1 cellular context compared by ENCODE assay signal in genomic region chr2:41930807-41931566, GRCh38.
TF ChIP-seq lines count a peak whose summit lies in the region.

No MANE protein-coding gene starts in this region.

TF ChIP-seq in GM12878, 131 proteins besides CTCF, POLR2A, EP300 and RAD21 (continued from another document):
- TF ChIP-seq, protein P1, sequence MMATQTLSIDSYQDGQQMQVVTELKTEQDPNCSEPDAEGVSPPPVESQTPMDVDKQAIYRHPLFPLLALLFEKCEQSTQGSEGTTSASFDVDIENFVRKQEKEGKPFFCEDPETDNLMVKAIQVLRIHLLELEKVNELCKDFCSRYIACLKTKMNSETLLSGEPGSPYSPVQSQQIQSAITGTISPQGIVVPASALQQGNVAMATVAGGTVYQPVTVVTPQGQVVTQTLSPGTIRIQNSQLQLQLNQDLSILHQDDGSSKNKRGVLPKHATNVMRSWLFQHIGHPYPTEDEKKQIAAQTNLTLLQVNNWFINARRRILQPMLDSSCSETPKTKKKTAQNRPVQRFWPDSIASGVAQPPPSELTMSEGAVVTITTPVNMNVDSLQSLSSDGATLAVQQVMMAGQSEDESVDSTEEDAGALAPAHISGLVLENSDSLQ (IDR thresholded peaks at IDR 0.05), result peak; percentile 65
- TF ChIP-seq, protein P2, sequence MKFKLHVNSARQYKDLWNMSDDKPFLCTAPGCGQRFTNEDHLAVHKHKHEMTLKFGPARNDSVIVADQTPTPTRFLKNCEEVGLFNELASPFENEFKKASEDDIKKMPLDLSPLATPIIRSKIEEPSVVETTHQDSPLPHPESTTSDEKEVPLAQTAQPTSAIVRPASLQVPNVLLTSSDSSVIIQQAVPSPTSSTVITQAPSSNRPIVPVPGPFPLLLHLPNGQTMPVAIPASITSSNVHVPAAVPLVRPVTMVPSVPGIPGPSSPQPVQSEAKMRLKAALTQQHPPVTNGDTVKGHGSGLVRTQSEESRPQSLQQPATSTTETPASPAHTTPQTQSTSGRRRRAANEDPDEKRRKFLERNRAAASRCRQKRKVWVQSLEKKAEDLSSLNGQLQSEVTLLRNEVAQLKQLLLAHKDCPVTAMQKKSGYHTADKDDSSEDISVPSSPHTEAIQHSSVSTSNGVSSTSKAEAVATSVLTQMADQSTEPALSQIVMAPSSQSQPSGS (IDR thresholded peaks at IDR 0.05; ENCODE audit: low read length), result peak; percentile 57; the same call in 1 of the 2 replicates
- TF ChIP-seq TCF12 (IDR thresholded peaks at IDR 0.05; ENCODE audit: low read depth, low read length) (peak; percentile 71; the same call in 1 of the 2 replicates), SIN3A (IDR thresholded peaks at IDR 0.05; ENCODE audit: low read depth, low read length) (no peak), TBL1XR1 (IDR thresholded peaks at IDR 0.05; ENCODE audit: low read depth, low read length) (no peak), CREM (IDR thresholded peaks at IDR 0.05; ENCODE audit: low read depth) (0 out of 2 replicates have a peak, but pooled peaks have one; percentile 13), IKZF2 (IDR thresholded peaks at IDR 0.05) (peak in 1 of 2 experiments; percentile 55; a peak in 3 of 4 replicates), JUNB (IDR thresholded peaks at IDR 0.05) (peak; percentile 68), ZNF384 (IDR thresholded peaks at IDR 0.05; ENCODE audit: borderline replicate concordance, low read depth, low read length) (no peak), CHD4 (IDR thresholded peaks at IDR 0.05) (no peak), MYB (IDR thresholded peaks at IDR 0.05; ENCODE audit: borderline replicate concordance, low read depth, low read length) (no peak), STAT1 (conservative IDR thresholded peaks at IDR 0.05) (no peak), CEBPB (IDR thresholded peaks at IDR 0.05; ENCODE audit: borderline replicate concordance in 1 of 2, low read depth in 2 of 2, low read length in 2 of 2) (no peak), ZBTB11 (CRISPR knock-in tag; IDR thresholded peaks at IDR 0.05) (no peak), TARDBP (IDR thresholded peaks at IDR 0.05; ENCODE audit: borderline replicate concordance) (no peak), FOXM1 (IDR thresholded peaks at IDR 0.05; ENCODE audit: low read depth, low read length) (peak; percentile 55), NR2C1 (IDR thresholded peaks at IDR 0.05) (no peak), SPI1 (IDR thresholded peaks at IDR 0.05; ENCODE audit: borderline replicate concordance, insufficient read depth, low read depth, low read length) (no peak), SREBF1 (IDR thresholded peaks at IDR 0.05; ENCODE audit: low read length) (no peak), CUX1 (IDR thresholded peaks at IDR 0.05; ENCODE audit: insufficient replicate concordance, low read depth, low read length) (no peak), NRF1 (conservative IDR thresholded peaks at IDR 0.05; ENCODE audit: low read depth, low read length) (no peak), RUNX3 (IDR thresholded peaks at IDR 0.05; ENCODE audit: low read length) (peak; percentile 66), IRF4 (IDR thresholded peaks at IDR 0.05; ENCODE audit: low read depth, low read length) (peak; percentile 64; the same call in 1 of the 2 replicates)
- TF ChIP-seq, protein P3, sequence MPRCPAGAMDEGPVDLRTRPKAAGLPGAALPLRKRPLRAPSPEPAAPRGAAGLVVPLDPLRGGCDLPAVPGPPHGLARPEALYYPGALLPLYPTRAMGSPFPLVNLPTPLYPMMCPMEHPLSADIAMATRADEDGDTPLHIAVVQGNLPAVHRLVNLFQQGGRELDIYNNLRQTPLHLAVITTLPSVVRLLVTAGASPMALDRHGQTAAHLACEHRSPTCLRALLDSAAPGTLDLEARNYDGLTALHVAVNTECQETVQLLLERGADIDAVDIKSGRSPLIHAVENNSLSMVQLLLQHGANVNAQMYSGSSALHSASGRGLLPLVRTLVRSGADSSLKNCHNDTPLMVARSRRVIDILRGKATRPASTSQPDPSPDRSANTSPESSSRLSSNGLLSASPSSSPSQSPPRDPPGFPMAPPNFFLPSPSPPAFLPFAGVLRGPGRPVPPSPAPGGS (IDR thresholded peaks at IDR 0.05; ENCODE audit: borderline replicate concordance, insufficient read depth, low read depth, low read length, poor library complexity, severe bottlenecking), result peak; percentile 25
- TF ChIP-seq, protein P4, sequence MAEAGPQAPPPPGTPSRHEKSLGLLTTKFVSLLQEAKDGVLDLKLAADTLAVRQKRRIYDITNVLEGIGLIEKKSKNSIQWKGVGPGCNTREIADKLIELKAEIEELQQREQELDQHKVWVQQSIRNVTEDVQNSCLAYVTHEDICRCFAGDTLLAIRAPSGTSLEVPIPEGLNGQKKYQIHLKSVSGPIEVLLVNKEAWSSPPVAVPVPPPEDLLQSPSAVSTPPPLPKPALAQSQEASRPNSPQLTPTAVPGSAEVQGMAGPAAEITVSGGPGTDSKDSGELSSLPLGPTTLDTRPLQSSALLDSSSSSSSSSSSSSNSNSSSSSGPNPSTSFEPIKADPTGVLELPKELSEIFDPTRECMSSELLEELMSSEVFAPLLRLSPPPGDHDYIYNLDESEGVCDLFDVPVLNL (IDR thresholded peaks at IDR 0.05; ENCODE audit: low read depth, low read length), result no peak
- TF ChIP-seq, protein P5, sequence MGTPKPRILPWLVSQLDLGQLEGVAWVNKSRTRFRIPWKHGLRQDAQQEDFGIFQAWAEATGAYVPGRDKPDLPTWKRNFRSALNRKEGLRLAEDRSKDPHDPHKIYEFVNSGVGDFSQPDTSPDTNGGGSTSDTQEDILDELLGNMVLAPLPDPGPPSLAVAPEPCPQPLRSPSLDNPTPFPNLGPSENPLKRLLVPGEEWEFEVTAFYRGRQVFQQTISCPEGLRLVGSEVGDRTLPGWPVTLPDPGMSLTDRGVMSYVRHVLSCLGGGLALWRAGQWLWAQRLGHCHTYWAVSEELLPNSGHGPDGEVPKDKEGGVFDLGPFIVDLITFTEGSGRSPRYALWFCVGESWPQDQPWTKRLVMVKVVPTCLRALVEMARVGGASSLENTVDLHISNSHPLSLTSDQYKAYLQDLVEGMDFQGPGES (IDR thresholded peaks at IDR 0.05), result no peak
- TF ChIP-seq, protein P6, sequence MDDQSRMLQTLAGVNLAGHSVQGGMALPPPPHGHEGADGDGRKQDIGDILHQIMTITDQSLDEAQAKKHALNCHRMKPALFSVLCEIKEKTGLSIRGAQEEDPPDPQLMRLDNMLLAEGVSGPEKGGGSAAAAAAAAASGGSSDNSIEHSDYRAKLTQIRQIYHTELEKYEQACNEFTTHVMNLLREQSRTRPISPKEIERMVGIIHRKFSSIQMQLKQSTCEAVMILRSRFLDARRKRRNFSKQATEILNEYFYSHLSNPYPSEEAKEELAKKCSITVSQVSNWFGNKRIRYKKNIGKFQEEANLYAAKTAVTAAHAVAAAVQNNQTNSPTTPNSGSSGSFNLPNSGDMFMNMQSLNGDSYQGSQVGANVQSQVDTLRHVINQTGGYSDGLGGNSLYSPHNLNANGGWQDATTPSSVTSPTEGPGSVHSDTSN (IDR thresholded peaks at IDR 0.05; ENCODE audit: insufficient replicate concordance, low read depth, low read length), result peak; percentile 53
- TF ChIP-seq, protein P7, sequence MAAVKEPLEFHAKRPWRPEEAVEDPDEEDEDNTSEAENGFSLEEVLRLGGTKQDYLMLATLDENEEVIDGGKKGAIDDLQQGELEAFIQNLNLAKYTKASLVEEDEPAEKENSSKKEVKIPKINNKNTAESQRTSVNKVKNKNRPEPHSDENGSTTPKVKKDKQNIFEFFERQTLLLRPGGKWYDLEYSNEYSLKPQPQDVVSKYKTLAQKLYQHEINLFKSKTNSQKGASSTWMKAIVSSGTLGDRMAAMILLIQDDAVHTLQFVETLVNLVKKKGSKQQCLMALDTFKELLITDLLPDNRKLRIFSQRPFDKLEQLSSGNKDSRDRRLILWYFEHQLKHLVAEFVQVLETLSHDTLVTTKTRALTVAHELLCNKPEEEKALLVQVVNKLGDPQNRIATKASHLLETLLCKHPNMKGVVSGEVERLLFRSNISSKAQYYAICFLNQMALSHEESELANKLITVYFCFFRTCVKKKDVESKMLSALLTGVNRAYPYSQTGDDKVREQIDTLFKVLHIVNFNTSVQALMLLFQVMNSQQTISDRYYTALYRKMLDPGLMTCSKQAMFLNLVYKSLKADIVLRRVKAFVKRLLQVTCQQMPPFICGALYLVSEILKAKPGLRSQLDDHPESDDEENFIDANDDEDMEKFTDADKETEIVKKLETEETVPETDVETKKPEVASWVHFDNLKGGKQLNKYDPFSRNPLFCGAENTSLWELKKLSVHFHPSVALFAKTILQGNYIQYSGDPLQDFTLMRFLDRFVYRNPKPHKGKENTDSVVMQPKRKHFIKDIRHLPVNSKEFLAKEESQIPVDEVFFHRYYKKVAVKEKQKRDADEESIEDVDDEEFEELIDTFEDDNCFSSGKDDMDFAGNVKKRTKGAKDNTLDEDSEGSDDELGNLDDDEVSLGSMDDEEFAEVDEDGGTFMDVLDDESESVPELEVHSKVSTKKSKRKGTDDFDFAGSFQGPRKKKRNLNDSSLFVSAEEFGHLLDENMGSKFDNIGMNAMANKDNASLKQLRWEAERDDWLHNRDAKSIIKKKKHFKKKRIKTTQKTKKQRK (IDR thresholded peaks at IDR 0.05; ENCODE audit: low read depth, low read length), result no peak
- TF ChIP-seq, protein P8, sequence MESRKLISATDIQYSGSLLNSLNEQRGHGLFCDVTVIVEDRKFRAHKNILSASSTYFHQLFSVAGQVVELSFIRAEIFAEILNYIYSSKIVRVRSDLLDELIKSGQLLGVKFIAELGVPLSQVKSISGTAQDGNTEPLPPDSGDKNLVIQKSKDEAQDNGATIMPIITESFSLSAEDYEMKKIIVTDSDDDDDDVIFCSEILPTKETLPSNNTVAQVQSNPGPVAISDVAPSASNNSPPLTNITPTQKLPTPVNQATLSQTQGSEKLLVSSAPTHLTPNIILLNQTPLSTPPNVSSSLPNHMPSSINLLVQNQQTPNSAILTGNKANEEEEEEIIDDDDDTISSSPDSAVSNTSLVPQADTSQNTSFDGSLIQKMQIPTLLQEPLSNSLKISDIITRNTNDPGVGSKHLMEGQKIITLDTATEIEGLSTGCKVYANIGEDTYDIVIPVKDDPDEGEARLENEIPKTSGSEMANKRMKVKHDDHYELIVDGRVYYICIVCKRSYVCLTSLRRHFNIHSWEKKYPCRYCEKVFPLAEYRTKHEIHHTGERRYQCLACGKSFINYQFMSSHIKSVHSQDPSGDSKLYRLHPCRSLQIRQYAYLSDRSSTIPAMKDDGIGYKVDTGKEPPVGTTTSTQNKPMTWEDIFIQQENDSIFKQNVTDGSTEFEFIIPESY (IDR thresholded peaks at IDR 0.05), result no peak
- TF ChIP-seq, protein P9, sequence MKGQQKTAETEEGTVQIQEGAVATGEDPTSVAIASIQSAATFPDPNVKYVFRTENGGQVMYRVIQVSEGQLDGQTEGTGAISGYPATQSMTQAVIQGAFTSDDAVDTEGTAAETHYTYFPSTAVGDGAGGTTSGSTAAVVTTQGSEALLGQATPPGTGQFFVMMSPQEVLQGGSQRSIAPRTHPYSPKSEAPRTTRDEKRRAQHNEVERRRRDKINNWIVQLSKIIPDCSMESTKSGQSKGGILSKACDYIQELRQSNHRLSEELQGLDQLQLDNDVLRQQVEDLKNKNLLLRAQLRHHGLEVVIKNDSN (IDR thresholded peaks at IDR 0.05; ENCODE audit: borderline replicate concordance, extremely low read length, insufficient read depth, low read depth, low read length), result no peak
TF ChIP-seq in GM12878: peak in this region for 20.
